Comparison of ENCODE assay signal across 18 cellular contexts in genomic region chr22:35024364-35024692, GRCh38. TPM values are rescaled to one million over a fixed set of nuclear protein-coding genes. Genes with fewer than 3 reads are reported as not detected.
A peak's percentile ranks its signal among the peaks of the same experiment; 100 is the strongest.
DNase-seq lines count a peak whose midpoint lies in the region; ATAC-seq and TF ChIP-seq lines count a peak whose summit lies in the region.
"Had no signal": no experiment of that assay in that cellular context is flagged by ENCODE, and none has a peak within 500 bp of the region (broad histone marks: within the 10 kb centered on the region; RNA-seq: fewer than 3 reads in every experiment).

No MANE protein-coding gene starts in this region.

- no peak overlapping the region for H3K27ac Mint-ChIP-seq in activated T-helper 17 cell treated with anti-CD3 and anti-CD28 coated beads, Interleukin-2, amount 50 U/mL, for 72 hours
- H3K27ac Mint-ChIP-seq: endodermal cell had no signal

- H2AK5ac ChIP-seq in mesendoderm (ENCODE audit: low read length): no peak overlapping the region

- H2BK5ac ChIP-seq in mesendoderm (ENCODE audit: low read length): peak overlapping the region; percentile 63

- no peaks in the 10 kb centered on the region for H3K79me1 ChIP-seq in mesendoderm (ENCODE audit: low read length)

- H3K4me1 ChIP-seq in mesendoderm (ENCODE audit: control insufficient read depth, low read depth, low read length) (no peaks in the 10 kb centered on the region), body of pancreas (no peaks in the 10 kb centered on the region), esophagus squamous epithelium (peaks cover 0 to 22% (median 0%) of the 10 kb centered on the region in 3 donors)
- H3K4me1 ChIP-seq: BLaER1, heart right ventricle had no signal

- intact Hi-C loops in Right ventricle myocardium superior (cut with DNase I): loop anchor here (10.0 kb wide), 1 partner anchor 1100 kb away; the partner anchor contains the start of gene LARGE1
- intact Hi-C loops in left ventricle myocardium superior (cut with micrococcal nuclease): no loop called here
- intact Hi-C loops in body of pancreas (cut with DNase I): loop anchor here (10.0 kb wide), 1 partner anchor 610 kb away; no protein-coding TSS in a partner anchor
- intact Hi-C loops in esophagus squamous epithelium (cut with DNase I): loop anchor here (5.0 kb wide), 1 partner anchor 612 kb away; no protein-coding TSS in a partner anchor

- no peak overlapping the region for H3K27ac ChIP-seq in VCaP
- H3K27ac ChIP-seq in mesendoderm (ENCODE audit: low read depth, low read length): no peak overlapping the region
- no peak overlapping the region for H3K27ac ChIP-seq in body of pancreas
- H3K27ac ChIP-seq in esophagus squamous epithelium: no peak overlapping the region
- H3K27ac ChIP-seq: BLaER1, GM23248, heart right ventricle, thoracic aorta had no signal

- H3K18ac ChIP-seq in mesendoderm (ENCODE audit: low read length): no peak overlapping the region

- H3K36me3 ChIP-seq in mesendoderm (ENCODE audit: control insufficient read depth, insufficient read depth, low read length) (no peaks in the 10 kb centered on the region), body of pancreas (replicated peaks in 1 of 2; ENCODE audit: insufficient read depth in 1 of 2, low read depth in 2 of 2) (no peaks in the 10 kb centered on the region), esophagus squamous epithelium (no peaks in the 10 kb centered on the region)
- H3K36me3 ChIP-seq: BLaER1, heart right ventricle, thoracic aorta had no signal

- no peak overlapping the region for H3K4me2 ChIP-seq in mesendoderm (ENCODE audit: low read length)
- H3K4me2 ChIP-seq: BLaER1, smooth muscle cell had no signal

- H4K8ac ChIP-seq in mesendoderm (ENCODE audit: low read depth, low read length): no peak overlapping the region

- DNase-seq in Right ventricle myocardium superior (no peak), left ventricle myocardium superior (no peak), mesendoderm (no peak), body of pancreas (no peak), ecto neural progenitor cell (ENCODE audit: low spot score) (no peak), esophagus squamous epithelium (lab: John Stamatoyannopoulos, UW) (no peak)
- DNase-seq: cerebellar nuclear complex had no signal

- H3K9ac ChIP-seq in mesendoderm (ENCODE audit: low read length): peak overlapping the region; percentile 58
- H3K9ac ChIP-seq: BLaER1, GM23248 had no signal

- ATAC-seq in Right ventricle myocardium superior (ENCODE audit: poor library complexity) (peak; percentile 15), left ventricle myocardium superior (no peak), body of pancreas (no peak)
- ATAC-seq in activated T-helper 17 cell treated with anti-CD3 and anti-CD28 coated beads, Interleukin-2, amount 50 U/mL, for 72 hours (replicated peaks): no peak

- H4K5ac ChIP-seq in mesendoderm (ENCODE audit: low read length): no peak overlapping the region

- H3K9me3 Mint-ChIP-seq in activated T-helper 17 cell treated with anti-CD3 and anti-CD28 coated beads, Interleukin-2, amount 50 U/mL, for 72 hours: no peaks in the 10 kb centered on the region

- no peak overlapping the region for H3K23ac ChIP-seq in mesendoderm (ENCODE audit: low read length)

- TF ChIP-seq POLR2A in body of pancreas (IDR thresholded peaks at IDR 0.05) (no peak), esophagus squamous epithelium (IDR thresholded peaks at IDR 0.05) (no peak)

- peaks cover 48% of the 10 kb centered on the region for H3K27me3 Mint-ChIP-seq in activated T-helper 17 cell treated with anti-CD3 and anti-CD28 coated beads, Interleukin-2, amount 50 U/mL, for 72 hours

- no peaks in the 10 kb centered on the region for H3K36me3 Mint-ChIP-seq in activated T-helper 17 cell treated with anti-CD3 and anti-CD28 coated beads, Interleukin-2, amount 50 U/mL, for 72 hours (ENCODE audit: low read depth)

- no peak overlapping the region for H3K4me3 Mint-ChIP-seq in activated T-helper 17 cell treated with anti-CD3 and anti-CD28 coated beads, Interleukin-2, amount 50 U/mL, for 72 hours
- H3K4me3 Mint-ChIP-seq: endodermal cell had no signal

- no peaks in the 10 kb centered on the region for H3K27me3 ChIP-seq in mesendoderm (ENCODE audit: insufficient read depth, low read length, poor library complexity)
- no peaks in the 10 kb centered on the region for H3K27me3 ChIP-seq in body of pancreas
- peaks cover 0 to 49% (median 0%) of the 10 kb centered on the region in 4 donors for H3K27me3 ChIP-seq in esophagus squamous epithelium
- H3K27me3 ChIP-seq: BLaER1 had no signal

- H3K79me2 ChIP-seq in mesendoderm (ENCODE audit: control insufficient read depth, insufficient read depth, low read length): no peaks in the 10 kb centered on the region

- peak; percentile 33 for TF ChIP-seq CTCF in VCaP (conservative IDR thresholded peaks at IDR 0.05)
- no peak for TF ChIP-seq CTCF in body of pancreas (IDR thresholded peaks at IDR 0.05)
- peak in 1 of 6 experiments; percentile 13 for TF ChIP-seq CTCF in esophagus squamous epithelium (IDR thresholded peaks at IDR 0.05)

- no peak overlapping the region for H2BK15ac ChIP-seq in mesendoderm (replicated peaks; ENCODE audit: low read depth)

- H2BK120ac ChIP-seq in mesendoderm (ENCODE audit: low read depth, low read length): peak overlapping the region; percentile 50

- no peak overlapping the region for H3K4me3 ChIP-seq in mesendoderm (ENCODE audit: low read length)
- H3K4me3 ChIP-seq in body of pancreas: no peak overlapping the region
- H3K4me3 ChIP-seq in esophagus squamous epithelium: no peak overlapping the region
- H3K4me3 ChIP-seq: BLaER1, GM23248, heart right ventricle, smooth muscle cell, thoracic aorta had no signal

- no peaks in the 10 kb centered on the region for H3K4me1 Mint-ChIP-seq in activated T-helper 17 cell treated with anti-CD3 and anti-CD28 coated beads, Interleukin-2, amount 50 U/mL, for 72 hours

- WGBS in mesendoderm (ENCODE audit: extremely low coverage, insufficient coverage, low lambda C conversion rate): no CpG with 5 or more reads among the region's 16 CpGs
- 25 to 37% methylated on average over 15 to 16 of the region's 16 CpGs for WGBS in body of pancreas, 2 donors
- 24 to 41% methylated on average over 9 to 12 of the region's 16 CpGs for WGBS in esophagus squamous epithelium, 2 donors

- H3K9me3 ChIP-seq in body of pancreas (no peaks in the 10 kb centered on the region), esophagus squamous epithelium (no peaks in the 10 kb centered on the region)
- H3K9me3 ChIP-seq: BLaER1, thoracic aorta had no signal

- H3K56ac ChIP-seq in mesendoderm (ENCODE audit: low read length): peak overlapping the region; percentile 82

- peak overlapping the region; percentile 8 for H3K4ac ChIP-seq in mesendoderm (ENCODE audit: low read depth, low read length)

RNA-seq across cellular contexts. Expression of gene ISX, which starts 41.6 kb away (rescaled TPM):
- total RNA-seq in Right ventricle myocardium superior (not detected), left ventricle myocardium superior (not detected), body of pancreas (1 to 10 TPM in 1 of 2 donors, not detected in 1; 4.0 TPM), esophagus squamous epithelium (not detected)
- polyA plus RNA-seq in mesendoderm (2013, experiment 1 of 2): not detected
- not detected for polyA plus RNA-seq in mesendoderm (2013, experiment 2 of 2)
- not detected for total RNA-seq in activated T-helper 17 cell treated with anti-CD3 and anti-CD28 coated beads, Interleukin-2, amount 50 U/mL, for 72 hours
- total RNA-seq: GM23248, heart right ventricle, kidney epithelial cell, pulmonary artery endothelial cell, smooth muscle cell, thoracic aorta had no signal
- polyA plus RNA-seq: GM23248, heart right ventricle, neural cell, smooth muscle cell had no signal
